ENCODE assay signal across 8 cellular contexts in the genomic region with DNA sequence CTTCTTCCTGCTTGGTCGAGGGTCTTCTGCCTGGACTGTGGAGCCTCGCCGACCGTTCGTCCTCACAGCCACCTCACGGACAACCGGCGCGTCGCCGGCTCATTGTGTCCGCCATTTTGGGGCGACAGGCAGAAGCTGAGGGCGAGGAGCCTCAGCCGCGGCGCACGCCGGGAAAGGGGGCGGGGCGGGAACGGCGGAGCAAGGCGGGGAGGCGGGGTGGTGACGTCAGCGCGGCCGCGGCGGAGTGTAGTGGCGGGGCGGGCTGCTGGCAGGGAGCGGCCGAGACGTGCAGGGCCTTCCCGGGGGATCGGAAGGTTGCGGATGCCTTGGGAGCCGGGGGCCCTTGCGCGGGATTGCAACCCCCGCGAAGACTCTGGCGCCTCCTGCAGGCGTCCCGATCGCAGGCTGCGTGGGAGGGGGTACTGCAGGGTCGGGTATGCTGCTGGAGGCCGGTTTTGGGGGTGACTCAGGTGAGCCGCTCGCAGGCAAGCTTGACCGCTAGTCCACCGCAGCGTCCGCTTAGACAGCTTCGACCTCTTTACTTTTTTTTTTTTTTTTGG. TPM values are rescaled to one million over a fixed set of nuclear protein-coding genes. Genes with fewer than 3 reads are reported as not detected.
A peak's percentile ranks its signal among the peaks of the same experiment; 100 is the strongest.
DNase-seq lines count a peak whose midpoint lies in the region; ATAC-seq and TF ChIP-seq lines count a peak whose summit lies in the region.

A gene with protein sequence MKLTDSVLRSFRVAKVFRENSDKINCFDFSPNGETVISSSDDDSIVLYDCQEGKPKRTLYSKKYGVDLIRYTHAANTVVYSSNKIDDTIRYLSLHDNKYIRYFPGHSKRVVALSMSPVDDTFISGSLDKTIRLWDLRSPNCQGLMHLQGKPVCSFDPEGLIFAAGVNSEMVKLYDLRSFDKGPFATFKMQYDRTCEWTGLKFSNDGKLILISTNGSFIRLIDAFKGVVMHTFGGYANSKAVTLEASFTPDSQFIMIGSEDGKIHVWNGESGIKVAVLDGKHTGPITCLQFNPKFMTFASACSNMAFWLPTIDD (minus strand): TSS at position 140 of the 560 bp plus-strand sequence. CDS start 288 bp downstream, outside the sequence.

- peak within 1 kb of the TSS; percentile 96 for H3K4me2 ChIP-seq in OCI-LY3 (ENCODE audit: low read length)

- H3K27me3 ChIP-seq in OCI-LY3 (ENCODE audit: low read depth, low read length), result no peaks in the 10 kb centered on the region

- ATAC-seq in GM21515 (IDR thresholded peaks at IDR 0.05; ENCODE audit: unreplicated experiment) (peak; percentile 70), mucosa of descending colon (peak; percentile 95)

- peak; percentile 76 for DNase-seq in DMS 273 treated with DMSO at 0.1 percent for 48 hours (lab: John Stamatoyannopoulos, UW)
- peak; percentile 88 for DNase-seq in HuH-7 (ENCODE audit: low spot score)
- peak; percentile 97 for DNase-seq in activated T-cell treated with anti-CD3 and anti-CD28 coated beads for 1 hour (ENCODE audit: low read depth)
- DNase-seq in epidermal melanocyte (ENCODE audit: insufficient read length, low spot score), result peak; percentile 84
- DNase-seq in mucosa of descending colon, result peak; percentile 98 to 99 (median 99)
- DNase-seq in stimulated activated CD8-positive, alpha-beta memory T cell treated with anti-CD3 and anti-CD28 coated beads, Interleukin-4, amount 100 ng/mL, for 24 hours (ENCODE audit: low read depth), result peak; percentile 98

- H3K4me1 ChIP-seq in OCI-LY3 (ENCODE audit: low read length) (peaks cover 21% of the 10 kb centered on the region), mucosa of descending colon (ENCODE audit: low read depth) (peaks cover 27% of the 10 kb centered on the region)

- H3K9ac ChIP-seq in OCI-LY3 (ENCODE audit: low read length), result peak within 1 kb of the TSS; percentile 93

- H3K36me3 ChIP-seq in OCI-LY3 (replicated peaks; ENCODE audit: low read depth, low read length) (peaks cover 22% of the 10 kb centered on the region), mucosa of descending colon (ENCODE audit: low read depth) (no peaks in the 10 kb centered on the region)

- H2AFZ ChIP-seq in OCI-LY3 (ENCODE audit: low read depth, low read length), result peak within 1 kb of the TSS; percentile 68; the same call in 1 of the 2 replicates

- H3K79me2 ChIP-seq in OCI-LY3 (ENCODE audit: low read length), result peaks cover 58% of the 10 kb centered on the region

- intact Hi-C loops in mucosa of descending colon (cut with DNase I, micrococcal nuclease), result no loop called here

- peak within 1 kb of the TSS; percentile 78 for H3K27ac ChIP-seq in OCI-LY3 (ENCODE audit: low read length)

- H3K4me3 ChIP-seq in OCI-LY3 (ENCODE audit: low read length) (peak within 1 kb of the TSS; percentile 84), mucosa of descending colon (peak within 1 kb of the TSS; percentile 74)

- H4K20me1 ChIP-seq in OCI-LY3 (ENCODE audit: insufficient read depth, low read length), result peaks cover 36% of the 10 kb centered on the region

- H3K9me3 ChIP-seq in OCI-LY3 (ENCODE audit: insufficient read depth, low read length), result no peaks in the 10 kb centered on the region
- no peaks in the 10 kb centered on the region for H3K9me3 ChIP-seq in mucosa of descending colon

- TF ChIP-seq CTCF in OCI-LY3 (IDR thresholded peaks at IDR 0.05; ENCODE audit: low read depth, low read length) (peak; percentile 40), mucosa of descending colon (IDR thresholded peaks at IDR 0.05) (peak; percentile 44)

RNA-seq across cellular contexts. Expression of the gene that starts here (rescaled TPM):
- 10 to 100 TPM; 55.8 to 83.1 (median 62.9) TPM for total RNA-seq in mucosa of descending colon

Comparison
In these comparisons a context has a peak if more than half of its experiments do, and no peak if none do; other contexts are left out.
1. Peak in every context shown above with its lines: DNase-seq, ATAC-seq, H3K4me3 ChIP-seq and H3K27ac ChIP-seq.